In genomic region chr3:135853981-135854380, GRCh38 we compare ENCODE assay signal across 27 cellular contexts.
"Had no signal": no experiment of that assay in that cellular context is flagged by ENCODE, and none has a peak within 500 bp of the region (broad histone marks: within the 10 kb centered on the region; RNA-seq: fewer than 3 reads in every experiment).

No MANE protein-coding gene starts in this region.

- H3K4me2 ChIP-seq: smooth muscle cell had no signal

- H3K36me3 Mint-ChIP-seq: immature natural killer cell; naive thymus-derived CD4-positive, alpha-beta T cell; natural killer cell treated with Interleukin-12 subunit alpha and Interleukin-12 subunit beta and Interleukin-15 and Interleukin-18, amount 100 ng/mL, for 72 hours; stimulated activated memory B cell treated with anti-CD40 and anti-IgM and Interleukin-4, amounts not matched to agents 10 μg/mL and 1 μg/mL and 100 μg/mL, for 72 hours had no signal

- H3K9me3 Mint-ChIP-seq: stimulated activated memory B cell treated with anti-CD40 and anti-IgM and Interleukin-4, amounts not matched to agents 10 μg/mL and 1 μg/mL and 100 μg/mL, for 72 hours; stimulated activated naive CD8-positive, alpha-beta T cell treated with anti-CD3 and anti-CD28 coated beads, Interleukin-15, amount 100 ng/mL, for 72 hours had no signal

- H3K9me3 ChIP-seq: left lung, lower lobe of right lung, mucosa of descending colon, ovary, right atrium auricular region, right lobe of liver, testis, thyroid gland, transverse colon, upper lobe of left lung, vagina had no signal

- H3K4me3 ChIP-seq: left lung, lower lobe of right lung, mucosa of descending colon, ovary, right atrium auricular region, right lobe of liver, smooth muscle cell, testis, thyroid gland, transverse colon, upper lobe of left lung, vagina had no signal

- ATAC-seq: left colon; left lung; lower lobe of right lung; mucosa of descending colon; naive thymus-derived CD4-positive, alpha-beta T cell; natural killer cell treated with Interleukin-12 subunit alpha and Interleukin-12 subunit beta and Interleukin-15 and Interleukin-18, amount 100 ng/mL, for 72 hours; right lobe of liver; stimulated activated memory B cell treated with anti-CD40 and anti-IgM and Interleukin-4, amounts not matched to agents 10 μg/mL and 1 μg/mL and 100 μg/mL, for 72 hours; stimulated activated naive CD8-positive, alpha-beta T cell treated with anti-CD3 and anti-CD28 coated beads, Interleukin-15, amount 100 ng/mL, for 72 hours had no signal

- H3K27ac Mint-ChIP-seq: immature natural killer cell; naive thymus-derived CD4-positive, alpha-beta T cell; natural killer cell treated with Interleukin-12 subunit alpha and Interleukin-12 subunit beta and Interleukin-15 and Interleukin-18, amount 100 ng/mL, for 72 hours; progenitor cell of endocrine pancreas; stimulated activated memory B cell treated with anti-CD40 and anti-IgM and Interleukin-4, amounts not matched to agents 10 μg/mL and 1 μg/mL and 100 μg/mL, for 72 hours; stimulated activated naive CD8-positive, alpha-beta T cell treated with anti-CD3 and anti-CD28 coated beads, Interleukin-15, amount 100 ng/mL, for 72 hours had no signal

- H3K36me3 ChIP-seq: left lung, lower lobe of right lung, ovary, right atrium auricular region, right lobe of liver, thyroid gland, transverse colon, upper lobe of left lung, vagina had no signal

- H3K4me1 Mint-ChIP-seq: immature natural killer cell; naive thymus-derived CD4-positive, alpha-beta T cell; stimulated activated memory B cell treated with anti-CD40 and anti-IgM and Interleukin-4, amounts not matched to agents 10 μg/mL and 1 μg/mL and 100 μg/mL, for 72 hours; stimulated activated naive CD8-positive, alpha-beta T cell treated with anti-CD3 and anti-CD28 coated beads, Interleukin-15, amount 100 ng/mL, for 72 hours had no signal

- H3K27me3 ChIP-seq: left lung, ovary, right atrium auricular region, right lobe of liver, testis, thyroid gland, transverse colon, upper lobe of left lung, vagina had no signal

- H3K4me3 Mint-ChIP-seq: immature natural killer cell; naive thymus-derived CD4-positive, alpha-beta T cell; natural killer cell treated with Interleukin-12 subunit alpha and Interleukin-12 subunit beta and Interleukin-15 and Interleukin-18, amount 100 ng/mL, for 72 hours; stimulated activated memory B cell treated with anti-CD40 and anti-IgM and Interleukin-4, amounts not matched to agents 10 μg/mL and 1 μg/mL and 100 μg/mL, for 72 hours; stimulated activated naive CD8-positive, alpha-beta T cell treated with anti-CD3 and anti-CD28 coated beads, Interleukin-15, amount 100 ng/mL, for 72 hours had no signal

- DNase-seq: immature natural killer cell; kidney; left colon; left lung; lower lobe of right lung; midbrain; mucosa of descending colon; naive thymus-derived CD4-positive, alpha-beta T cell; ovary; right lobe of liver; stimulated activated CD4-positive, alpha-beta T cell treated with anti-CD3 and anti-CD28 coated beads, Interleukin-1b, Interleukin-23, amount 100 ng/mL, for 48 hours; stimulated activated CD4-positive, alpha-beta T cell treated with anti-CD3 and anti-CD28 coated beads, Interleukin-2, amount 100 ng/mL, for 48 hours; stimulated activated CD4-positive, alpha-beta T cell treated with anti-CD3 and anti-CD28 coated beads, Interleukin-4, amount 100 ng/mL, for 4 hours; stimulated activated CD8-positive, alpha-beta memory T cell treated with anti-CD3 and anti-CD28 coated beads, Interleukin-4, amount 100 ng/mL, for 48 hours; stimulated activated naive CD4-positive, alpha-beta T cell treated with Interleukin-2 at 50 U/mL for 16 hours; stimulated activated naive CD8-positive, alpha-beta T cell treated with anti-CD3 and anti-CD28 coated beads, Interleukin-15, amount 100 ng/mL, for 72 hours; testis; thyroid gland; transverse colon; upper lobe of left lung had no signal

- FAIRE-seq: islet of Langerhans, kidney had no signal

- H3K27ac ChIP-seq: left lung, lower lobe of right lung, ovary, right atrium auricular region, right lobe of liver, testis, thyroid gland, transverse colon, upper lobe of left lung, vagina had no signal

- H3K27me3 Mint-ChIP-seq: progenitor cell of endocrine pancreas had no signal

- H3K4me1 ChIP-seq: left lung, lower lobe of right lung, right atrium auricular region, right lobe of liver, testis, thyroid gland, transverse colon, upper lobe of left lung, vagina had no signal
